Comparison of ENCODE assay signal across 14 cellular contexts in genomic region chr4:2401610-2401983, GRCh38. TPM values are rescaled to one million over a fixed set of nuclear protein-coding genes. Genes with fewer than 3 reads are reported as not detected.
A peak's percentile ranks its signal among the peaks of the same experiment; 100 is the strongest.
DNase-seq lines count a peak whose midpoint lies in the region; ATAC-seq and TF ChIP-seq lines count a peak whose summit lies in the region.
"Had no signal": no experiment of that assay in that cellular context is flagged by ENCODE, and none has a peak within 500 bp of the region (broad histone marks: within the 10 kb centered on the region; RNA-seq: fewer than 3 reads in every experiment).

No MANE protein-coding gene starts in this region.

- DNase-seq in GM23248 (no peak), WERI-Rb-1 (no peak), fibroblast of lung (ENCODE audit: low read depth in 2 of 2) (no peak), psoas muscle (no peak), HK-2 (ENCODE audit: unreplicated experiment) (no peak), SK-N-DZ (ENCODE audit: low spot score) (no peak), medulla oblongata (ENCODE audit: extremely low spot score) (no peak)
- DNase-seq: NCI-H2171; stimulated activated naive B cell treated with anti-CD40 and anti-IgM and Interleukin-4, amounts not matched to agents 10 μg/mL and 1 μg/mL and 100 μg/mL, for 72 hours had no signal

- H3F3A ChIP-seq in GM23248 (ENCODE audit: insufficient read depth): no peaks in the 10 kb centered on the region

- ATAC-seq in psoas muscle: no peak

- no peaks in the 10 kb centered on the region for H3K27me3 ChIP-seq in GM23248 (replicated peaks; ENCODE audit: insufficient read depth)
- H3K27me3 ChIP-seq in WERI-Rb-1 (ENCODE audit: insufficient read depth, low read depth, severe bottlenecking): no peaks in the 10 kb centered on the region
- H3K27me3 ChIP-seq in fibroblast of lung (ENCODE audit: control insufficient read depth, insufficient read depth, low read length): no peaks in the 10 kb centered on the region
- no peaks in the 10 kb centered on the region for H3K27me3 ChIP-seq in psoas muscle (ENCODE audit: insufficient read depth in 3 of 3, low read length in 2 of 3)

- H3K79me2 ChIP-seq in GM23248 (ENCODE audit: insufficient read depth) (no peaks in the 10 kb centered on the region), fibroblast of lung (ENCODE audit: control insufficient read depth, insufficient read depth, low read length) (no peaks in the 10 kb centered on the region)

- no peaks in the 10 kb centered on the region for H3K9me2 ChIP-seq in GM23248 (ENCODE audit: insufficient read depth)

- H4K20me1 ChIP-seq in GM23248 (ENCODE audit: insufficient read depth): no peaks in the 10 kb centered on the region
- H4K20me1 ChIP-seq in fibroblast of lung (ENCODE audit: control insufficient read depth, extremely low read depth, insufficient read depth, low read length): no peaks in the 10 kb centered on the region

- intact Hi-C loops in psoas muscle (cut with DNase I): loop anchor here in 1 of 2 donors (5.0 kb wide), 2 partner anchors 39 to 134 kb away; no protein-coding TSS in a partner anchor

- TF ChIP-seq CTCF in WERI-Rb-1 (IDR thresholded peaks at IDR 0.05; ENCODE audit: low read depth, low read length): no peak
- TF ChIP-seq CTCF in fibroblast of lung (conservative IDR thresholded peaks at IDR 0.05 in 1 of 2, IDR thresholded peaks at IDR 0.05 in 1 of 2; ENCODE audit: low read depth in 1 of 2, low read length in 2 of 2): no peak
- TF ChIP-seq CTCF in psoas muscle (IDR thresholded peaks at IDR 0.05): no peak

- H3K4me3 ChIP-seq in GM23248 (peak overlapping the region; percentile 58), WERI-Rb-1 (ENCODE audit: low read depth, low read length) (peak overlapping the region; percentile 24), fibroblast of lung (replicated peaks in 1 of 4; ENCODE audit: control extremely low read depth in 1 of 4, insufficient read depth in 1 of 4, low read depth in 3 of 4, low read length in 4 of 4) (peak overlapping the region in 2 of 4 experiments; percentile 17 to 29), psoas muscle (peak overlapping the region; percentile 54)

- in situ Hi-C loops in GM23248 (cut with MboI): no loop called here

- WGBS in GM23248 (ENCODE audit: low coverage in 1 of 2, low lambda C conversion rate in 2 of 2, missing lambda C conversion rate in 2 of 2), 2 experiments: 45 to 46% methylated on average over 15 of the region's 15 CpGs
- WGBS in psoas muscle, 3 donors: 40 to 45% (median 41%) methylated on average over 15 of the region's 15 CpGs

- H3K27ac ChIP-seq in GM23248 (no peak overlapping the region), WERI-Rb-1 (peak overlapping the region; percentile 44), fibroblast of lung (ENCODE audit: insufficient read depth, low read length) (no peak overlapping the region), psoas muscle (peak overlapping the region; percentile 71)
- H3K27ac ChIP-seq: skin epidermis had no signal

- H3K4me2 ChIP-seq in GM23248 (ENCODE audit: unreplicated experiment) (peak overlapping the region; percentile 85), fibroblast of lung (ENCODE audit: extremely low read depth, insufficient read depth, low read length) (peak overlapping the region; percentile 78)

- H3K36me3 ChIP-seq in GM23248 (ENCODE audit: low read depth): no peaks in the 10 kb centered on the region
- no peaks in the 10 kb centered on the region for H3K36me3 ChIP-seq in WERI-Rb-1
- no peaks in the 10 kb centered on the region for H3K36me3 ChIP-seq in fibroblast of lung (ENCODE audit: control insufficient read depth, insufficient read depth, low read length)
- no peaks in the 10 kb centered on the region for H3K36me3 ChIP-seq in psoas muscle (ENCODE audit: insufficient read depth in 1 of 2, low read depth in 1 of 2)

- peak overlapping the region; percentile 74 for H2AFZ ChIP-seq in GM23248
- no peak overlapping the region for H2AFZ ChIP-seq in fibroblast of lung (ENCODE audit: low read length)

- H3K9me3 ChIP-seq in GM23248 (ENCODE audit: low read depth) (no peaks in the 10 kb centered on the region), WERI-Rb-1 (ENCODE audit: severe bottlenecking) (no peaks in the 10 kb centered on the region), fibroblast of lung (ENCODE audit: control insufficient read depth, insufficient read depth, low read depth, low read length) (no peaks in the 10 kb centered on the region), psoas muscle (no peaks in the 10 kb centered on the region)

- peaks cover 13% of the 10 kb centered on the region for H3K4me1 ChIP-seq in GM23248 (ENCODE audit: insufficient read depth)
- peaks cover 3% of the 10 kb centered on the region for H3K4me1 ChIP-seq in fibroblast of lung (ENCODE audit: control insufficient read depth, extremely low read depth, insufficient read depth, low read length)
- H3K4me1 ChIP-seq in psoas muscle: peaks cover 24% of the 10 kb centered on the region

- H3K9ac ChIP-seq in GM23248 (peak overlapping the region; percentile 18; the same call in 1 of the 2 replicates), fibroblast of lung (ENCODE audit: insufficient read depth, low read length) (peak overlapping the region; percentile 2)

RNA-seq across cellular contexts. Expression of gene ZFYVE28, which starts 16.8 kb away (rescaled TPM):
- 8.9 and 9.6 TPM in 2 replicates for total RNA-seq in GM23248 (2014; rRNA removed; shearing (Covaris generic))
- polyA plus RNA-seq in GM23248 (2016; fragmentation: Nextera tagmentation; extraction: Ambion mirVana) (4.6 and 4.8 TPM in 2 replicates), fibroblast of lung (2.4 and 5.0 TPM in 2 replicates), psoas muscle (1 to 10 TPM; 1.7 to 2.9 (median 2.1) TPM)
- total RNA-seq in fibroblast of lung (8.2 and 11.6 TPM in 2 replicates), psoas muscle (1 to 10 TPM; 3.4 to 7.7 (median 5.0) TPM)
- 2.6 and 7.2 TPM in 2 replicates for polyA plus RNA-seq in fibroblast of lung (2012)
- polyA minus RNA-seq in fibroblast of lung (ENCODE audit: low replicate concordance): 2.7 and 6.6 TPM in 2 replicates
- polyA plus RNA-seq in SK-N-DZ (2014; cell fraction: cytosol; rRNA removed): 0.77 TPM in 1 of 2 replicates, not detected in the other
- polyA plus RNA-seq in SK-N-DZ (2014; cell fraction: nucleus; rRNA removed): 0.91 TPM in 1 of 2 replicates, not detected in the other

RNA-seq across cellular contexts. Expression of gene CFAP99, which starts 17.2 kb away (rescaled TPM):
- total RNA-seq in GM23248 (2014; rRNA removed; shearing (Covaris generic)): not detected in 2 replicates
- not detected in 2 replicates for polyA plus RNA-seq in GM23248 (2016; fragmentation: Nextera tagmentation; extraction: Ambion mirVana)
- under 0.01 TPM in 1 of 2 replicates, not detected in the other for total RNA-seq in fibroblast of lung
- polyA plus RNA-seq in fibroblast of lung: not detected in 2 replicates
- not detected in 2 replicates for polyA plus RNA-seq in fibroblast of lung (2012)
- polyA minus RNA-seq in fibroblast of lung (ENCODE audit: low replicate concordance): 0.15 TPM in 1 of 2 replicates, not detected in the other
- not detected for total RNA-seq in psoas muscle
- polyA plus RNA-seq in psoas muscle: under 1 TPM in 2 of 3 donors, not detected in 1; 0.03 TPM
- not detected in 2 replicates for polyA plus RNA-seq in SK-N-DZ (2014; cell fraction: cytosol; rRNA removed)
- not detected in 2 replicates for polyA plus RNA-seq in SK-N-DZ (2014; cell fraction: nucleus; rRNA removed)
- total RNA-seq: Daoy, HT1080, SK-MEL-5 had no signal
- polyA plus RNA-seq: keratinocyte had no signal

Comparison
In these comparisons a context has a peak if more than half of its experiments do, and no peak if none do; other contexts are left out.
1. H3K27ac ChIP-seq: peak in WERI-Rb-1 (single experiment) and psoas muscle (single experiment); none in GM23248 (single experiment) and fibroblast of lung (single experiment).